In genomic region chr21:32916522-32917099, GRCh38 we compare ENCODE assay signal across 12 cellular contexts.
DNase-seq lines count a peak whose midpoint lies in the region; ATAC-seq, FAIRE-seq and TF ChIP-seq lines count a peak whose summit lies in the region.
"Had no signal": no experiment of that assay in that cellular context is flagged by ENCODE, and none has a peak within 500 bp of the region (broad histone marks: within the 10 kb centered on the region; RNA-seq: fewer than 3 reads in every experiment).

No MANE protein-coding gene starts in this region.

- peak; percentile 12 for DNase-seq in SK-N-SH
- DNase-seq in Jurkat, Clone E6-1 (ENCODE audit: low read depth, low spot score), result peak; percentile 33
- no peak for DNase-seq in WTC11 (ENCODE audit: low spot score)
- no peak for DNase-seq in retinal pigment epithelial cell (ENCODE audit: low read depth)
- no peak for DNase-seq in ascending aorta (ENCODE audit: low spot score in 2 of 2)
- DNase-seq in H54 (ENCODE audit: insufficient read length, low spot score), result no peak
- no peak for DNase-seq in activated CD8-positive, alpha-beta memory T cell treated with anti-CD3 and anti-CD28 coated beads, Interleukin-2, amount 50 U/mL, for 4 hours
- DNase-seq: activated CD4-positive, alpha-beta T cell treated with anti-CD3 and anti-CD28 coated beads, Interleukin-2, amount 10 ng/mL, durations not matched to agents 24 days and 14 days; activated naive CD8-positive, alpha-beta T cell treated with anti-CD3 and anti-CD28 coated beads, Interleukin-2, amount 10 ng/mL, durations not matched to agents 7 days and 5 days; NCI-H1436 had no signal

- peaks cover 20% of the 10 kb centered on the region; the same call in 1 of the 2 replicates for H3K27me3 ChIP-seq in SK-N-SH (ENCODE audit: insufficient read depth)
- H3K27me3 ChIP-seq in ascending aorta, result no peaks in the 10 kb centered on the region
- H3K27me3 ChIP-seq: tibial nerve had no signal

- H3K4me3 Mint-ChIP-seq in WTC11, result no peak overlapping the region
- H3K4me3 Mint-ChIP-seq: activated CD4-positive, alpha-beta T cell treated with anti-CD3 and anti-CD28 coated beads, Interleukin-2, amount 10 ng/mL, durations not matched to agents 24 days and 14 days; activated naive CD8-positive, alpha-beta T cell treated with anti-CD3 and anti-CD28 coated beads, Interleukin-2, amount 10 ng/mL, durations not matched to agents 7 days and 5 days had no signal

- H3K9me2 ChIP-seq in SK-N-SH, result no peaks in the 10 kb centered on the region

- H2AFZ ChIP-seq in SK-N-SH (ENCODE audit: low read depth), result no peak overlapping the region

- CTCF ChIA-PET in SK-N-SH (lab: Yijun Ruan, JAX), result interaction anchor here (1.0 to 1.2 kb wide), 2 partner anchors 10 to 20 kb away, joined by 3 read pairs; no protein-coding TSS in a partner anchor
- CTCF ChIA-PET in WTC11 (lab: Charles Lee), result interaction anchor here (0.6 to 2.3 kb wide), 12 partner anchors 14 to 940 kb away, joined by 3 to 13 read pairs (median 4); partner anchors contain the start of gene OLIG2

- no peaks in the 10 kb centered on the region; the same call in 1 of the 2 replicates for H3K27me3 Mint-ChIP-seq in WTC11 (ENCODE audit: low read depth)

- ATAC-seq in SK-N-SH treated with all-trans-retinoic acid at 6 μM for 48 hours (no peak), WTC11 (0 out of 2 replicates have a peak, but pooled peaks have one; percentile 17)

- TF ChIP-seq EP300 in SK-N-SH (IDR thresholded peaks at IDR 0.05; ENCODE audit: borderline replicate concordance in 1 of 2, low read depth in 1 of 2, low read length in 1 of 2), result no peak

- no peaks in the 10 kb centered on the region for H3F3A ChIP-seq in SK-N-SH (replicated peaks; ENCODE audit: insufficient read depth)

- TF ChIP-seq CTCF in SK-N-SH (IDR thresholded peaks at IDR 0.05) (peak; percentile 18; the same call in 1 of the 2 replicates), WTC11 (IDR thresholded peaks at IDR 0.05) (no peak), retinal pigment epithelial cell (conservative IDR thresholded peaks at IDR 0.05; ENCODE audit: low read depth, low read length) (peak; percentile 17), ascending aorta (IDR thresholded peaks at IDR 0.05) (no peak)

- H3K36me3 ChIP-seq in SK-N-SH (replicated peaks in 1 of 2; ENCODE audit: control insufficient read depth in 1 of 2, insufficient read depth in 2 of 2, low read length in 1 of 2) (no peaks in the 10 kb centered on the region), ascending aorta (no peaks in the 10 kb centered on the region)
- H3K36me3 ChIP-seq: tibial nerve had no signal

- no peaks in the 10 kb centered on the region for H3K79me2 ChIP-seq in SK-N-SH (ENCODE audit: insufficient read depth)

- H3K9me3 ChIP-seq in SK-N-SH (no peaks in the 10 kb centered on the region), ascending aorta (no peaks in the 10 kb centered on the region)

- TF ChIP-seq RAD21 in SK-N-SH (IDR thresholded peaks at IDR 0.05; ENCODE audit: low read length), result no peak

- no peak overlapping the region for H3K27ac Mint-ChIP-seq in WTC11
- H3K27ac Mint-ChIP-seq: activated CD4-positive, alpha-beta T cell treated with anti-CD3 and anti-CD28 coated beads, Interleukin-2, amount 10 ng/mL, durations not matched to agents 24 days and 14 days had no signal

- H4K20me1 ChIP-seq in SK-N-SH (ENCODE audit: insufficient read depth), result no peaks in the 10 kb centered on the region

- no peak overlapping the region for H3K9ac ChIP-seq in SK-N-SH

- intact Hi-C loops in ascending aorta (cut with DNase I), result no loop called here

- TF ChIP-seq POLR2A in H54 (IDR thresholded peaks at IDR 0.05; ENCODE audit: low read depth, low read length), result no peak

- H3K4me3 ChIP-seq in SK-N-SH (ENCODE audit: low read depth in 2 of 2, low read length in 1 of 2) (no peak overlapping the region), retinal pigment epithelial cell (ENCODE audit: low read length) (no peak overlapping the region), ascending aorta (no peak overlapping the region)
- H3K4me3 ChIP-seq in Jurkat, Clone E6-1 (ENCODE audit: low read length), result no peak overlapping the region
- H3K4me3 ChIP-seq: tibial nerve had no signal

- peaks cover 32% of the 10 kb centered on the region for H3K9me3 Mint-ChIP-seq in WTC11

- no peak overlapping the region for H3K4me2 ChIP-seq in SK-N-SH

- H3K4me1 Mint-ChIP-seq in WTC11, result peaks cover 18% of the 10 kb centered on the region

- H3K27ac ChIP-seq in SK-N-SH (ENCODE audit: low read depth in 2 of 2, low read length in 1 of 2), result no peak overlapping the region
- H3K27ac ChIP-seq in ascending aorta, result no peak overlapping the region

- FAIRE-seq in H54 (lab: Jason Lieb, UNC), result no peak

- H3K4me1 ChIP-seq in SK-N-SH (ENCODE audit: control insufficient read depth in 1 of 2, insufficient read depth in 2 of 2, low read depth in 1 of 2, low read length in 1 of 2) (no peaks in the 10 kb centered on the region), ascending aorta (peaks cover 0 to 2% of the 10 kb centered on the region in 2 donors)

- WGBS in SK-N-SH (ENCODE audit: low lambda C conversion rate), result 0% methylated on average over 1 of the region's 2 CpGs

- POLR2A ChIA-PET in SK-N-SH (lab: Yijun Ruan, JAX), result no interaction called here
- POLR2A ChIA-PET in WTC11 (lab: Charles Lee), result no interaction called here

- peaks cover 19% of the 10 kb centered on the region for H3K36me3 Mint-ChIP-seq in WTC11
- H3K36me3 Mint-ChIP-seq: activated naive CD8-positive, alpha-beta T cell treated with anti-CD3 and anti-CD28 coated beads, Interleukin-2, amount 10 ng/mL, durations not matched to agents 7 days and 5 days had no signal

TF ChIP-seq in SK-N-SH treated with all-trans-retinoic acid at 6 μM for 48 hours, 23 proteins besides CTCF, POLR2A, EP300 and RAD21:
- no peak for TF ChIP-seq ZNF565 (CRISPR knock-in tag; conservative IDR thresholded peaks at IDR 0.05; ENCODE audit: low read depth)
- TF ChIP-seq CSDC2 (CRISPR knock-in tag; IDR thresholded peaks at IDR 0.05), result no peak
- no peak for TF ChIP-seq PPARA (CRISPR knock-in tag; IDR thresholded peaks at IDR 0.05; ENCODE audit: borderline replicate concordance)
- TF ChIP-seq, protein P1, sequence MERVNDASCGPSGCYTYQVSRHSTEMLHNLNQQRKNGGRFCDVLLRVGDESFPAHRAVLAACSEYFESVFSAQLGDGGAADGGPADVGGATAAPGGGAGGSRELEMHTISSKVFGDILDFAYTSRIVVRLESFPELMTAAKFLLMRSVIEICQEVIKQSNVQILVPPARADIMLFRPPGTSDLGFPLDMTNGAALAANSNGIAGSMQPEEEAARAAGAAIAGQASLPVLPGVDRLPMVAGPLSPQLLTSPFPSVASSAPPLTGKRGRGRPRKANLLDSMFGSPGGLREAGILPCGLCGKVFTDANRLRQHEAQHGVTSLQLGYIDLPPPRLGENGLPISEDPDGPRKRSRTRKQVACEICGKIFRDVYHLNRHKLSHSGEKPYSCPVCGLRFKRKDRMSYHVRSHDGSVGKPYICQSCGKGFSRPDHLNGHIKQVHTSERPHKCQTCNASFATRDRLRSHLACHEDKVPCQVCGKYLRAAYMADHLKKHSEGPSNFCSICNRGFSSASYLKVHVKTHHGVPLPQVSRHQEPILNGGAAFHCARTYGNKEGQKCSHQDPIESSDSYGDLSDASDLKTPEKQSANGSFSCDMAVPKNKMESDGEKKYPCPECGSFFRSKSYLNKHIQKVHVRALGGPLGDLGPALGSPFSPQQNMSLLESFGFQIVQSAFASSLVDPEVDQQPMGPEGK (CRISPR knock-in tag; IDR thresholded peaks at IDR 0.05; ENCODE audit: borderline replicate concordance), result no peak
- TF ChIP-seq ZFP3 (CRISPR knock-in tag; IDR thresholded peaks at IDR 0.05), result no peak
TF ChIP-seq in SK-N-SH treated with all-trans-retinoic acid at 6 μM for 48 hours: peak in this region for 0.

TF ChIP-seq in WTC11, 78 proteins besides CTCF, POLR2A, EP300 and RAD21:
- TF ChIP-seq ELF4 (CRISPR knock-in tag; IDR thresholded peaks at IDR 0.05; ENCODE audit: low read depth), result no peak
TF ChIP-seq in WTC11: peak in this region for 0.

Comparison
In these comparisons a context has a peak if more than half of its experiments do, and no peak if none do; other contexts are left out.
1. DNase-seq: peak in SK-N-SH (single experiment) and Jurkat, Clone E6-1 (single experiment); none in WTC11 (single experiment), retinal pigment epithelial cell (single experiment), ascending aorta (0 of 2), H54 (single experiment) and activated CD8-positive, alpha-beta memory T cell treated with anti-CD3 and anti-CD28 coated beads, Interleukin-2, amount 50 U/mL, for 4 hours (single experiment).
2. CTCF ChIP-seq: peak in SK-N-SH (single experiment) and retinal pigment epithelial cell (single experiment); none in WTC11 (single experiment) and ascending aorta (0 of 3).
3. Of the 6 proteins assayed by ChIP-seq in both WTC11 and SK-N-SH: peak only in WTC11: none; only in SK-N-SH: CTCF; in both: none; in neither: 5.